In the genomic region with DNA sequence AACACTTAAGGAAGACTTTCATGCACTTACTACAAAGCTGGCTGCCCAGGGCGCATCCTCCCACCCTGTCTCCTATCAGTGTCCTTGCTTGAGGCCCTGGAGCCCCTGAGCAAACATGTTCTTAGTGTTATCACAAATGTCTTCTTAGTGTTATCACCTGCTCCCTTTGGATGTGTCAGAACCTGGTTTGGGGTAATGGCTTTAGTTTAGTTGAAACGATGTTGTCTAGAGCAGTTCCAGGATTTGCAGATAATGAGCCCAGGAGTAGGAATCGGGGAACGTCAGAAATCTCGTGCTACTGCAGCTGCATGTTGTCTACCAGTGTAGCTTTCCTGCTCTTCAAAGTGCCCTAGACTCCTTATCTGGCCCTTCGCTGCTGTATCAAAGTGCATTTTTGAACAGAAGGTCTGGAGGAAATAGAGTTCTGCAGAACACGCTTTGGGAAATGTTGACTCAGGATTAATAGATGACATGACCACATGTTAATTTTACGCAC, we compare ENCODE assay signal across 1 cellular context.
TF ChIP-seq lines count a peak whose summit lies in the region.

No MANE protein-coding gene starts in this region.

TF ChIP-seq in HepG2, 621 proteins besides CTCF, POLR2A, EP300 and RAD21 (continued from another document and continues in another):
- peak; percentile 19; the same call in 1 of the 2 replicates for TF ChIP-seq ZNF281 (CRISPR knock-in tag; IDR thresholded peaks at IDR 0.05; ENCODE audit: borderline replicate concordance)
- TF ChIP-seq CHD2 (IDR thresholded peaks at IDR 0.05; ENCODE audit: low read depth, low read length), result no peak
- TF ChIP-seq, protein P1, sequence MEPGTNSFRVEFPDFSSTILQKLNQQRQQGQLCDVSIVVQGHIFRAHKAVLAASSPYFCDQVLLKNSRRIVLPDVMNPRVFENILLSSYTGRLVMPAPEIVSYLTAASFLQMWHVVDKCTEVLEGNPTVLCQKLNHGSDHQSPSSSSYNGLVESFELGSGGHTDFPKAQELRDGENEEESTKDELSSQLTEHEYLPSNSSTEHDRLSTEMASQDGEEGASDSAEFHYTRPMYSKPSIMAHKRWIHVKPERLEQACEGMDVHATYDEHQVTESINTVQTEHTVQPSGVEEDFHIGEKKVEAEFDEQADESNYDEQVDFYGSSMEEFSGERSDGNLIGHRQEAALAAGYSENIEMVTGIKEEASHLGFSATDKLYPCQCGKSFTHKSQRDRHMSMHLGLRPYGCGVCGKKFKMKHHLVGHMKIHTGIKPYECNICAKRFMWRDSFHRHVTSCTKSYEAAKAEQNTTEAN (CRISPR knock-in tag; conservative IDR thresholded peaks at IDR 0.05), result peak; percentile 62; the same call in 1 of the 2 replicates
- TF ChIP-seq TOPORS (CRISPR knock-in tag; IDR thresholded peaks at IDR 0.05), result 0 out of 2 replicates have a peak, but pooled peaks have one; percentile 71
- no peak for TF ChIP-seq SP1 (IDR thresholded peaks at IDR 0.05)
- TF ChIP-seq SP1 (CRISPR knock-in tag; IDR thresholded peaks at IDR 0.05), result 0 out of 2 replicates have a peak, but pooled peaks have one; percentile 15
- TF ChIP-seq ZNF772 (CRISPR knock-in tag; IDR thresholded peaks at IDR 0.05), result peak; percentile 38; the same call in 1 of the 2 replicates
- TF ChIP-seq ATF7-NPFF (CRISPR knock-in tag; IDR thresholded peaks at IDR 0.05; ENCODE audit: low read depth), result peak; percentile 52; the same call in 1 of the 2 replicates
- TF ChIP-seq SOX6 (IDR thresholded peaks at IDR 0.05), result no peak
- TF ChIP-seq SOX6 (CRISPR knock-in tag; IDR thresholded peaks at IDR 0.05), result peak; percentile 89
- TF ChIP-seq RARA (CRISPR knock-in tag; IDR thresholded peaks at IDR 0.05), result 0 out of 2 replicates have a peak, but pooled peaks have one; percentile 23
- no peak; the same call in 1 of the 2 replicates for TF ChIP-seq MXD4 (CRISPR knock-in tag; IDR thresholded peaks at IDR 0.05)
- no peak for TF ChIP-seq ARID3A (IDR thresholded peaks at IDR 0.05; ENCODE audit: low read depth, low read length)
- TF ChIP-seq, protein P2, sequence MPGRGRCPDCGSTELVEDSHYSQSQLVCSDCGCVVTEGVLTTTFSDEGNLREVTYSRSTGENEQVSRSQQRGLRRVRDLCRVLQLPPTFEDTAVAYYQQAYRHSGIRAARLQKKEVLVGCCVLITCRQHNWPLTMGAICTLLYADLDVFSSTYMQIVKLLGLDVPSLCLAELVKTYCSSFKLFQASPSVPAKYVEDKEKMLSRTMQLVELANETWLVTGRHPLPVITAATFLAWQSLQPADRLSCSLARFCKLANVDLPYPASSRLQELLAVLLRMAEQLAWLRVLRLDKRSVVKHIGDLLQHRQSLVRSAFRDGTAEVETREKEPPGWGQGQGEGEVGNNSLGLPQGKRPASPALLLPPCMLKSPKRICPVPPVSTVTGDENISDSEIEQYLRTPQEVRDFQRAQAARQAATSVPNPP (CRISPR knock-in tag; IDR thresholded peaks at IDR 0.05), result 0 out of 2 replicates have a peak, but pooled peaks have one; percentile 38
- no peak for TF ChIP-seq THAP9 (CRISPR knock-in tag; IDR thresholded peaks at IDR 0.05; ENCODE audit: borderline replicate concordance)
- peak; percentile 68; the same call in 1 of the 2 replicates for TF ChIP-seq SOX5 (CRISPR knock-in tag; IDR thresholded peaks at IDR 0.05; ENCODE audit: borderline replicate concordance)
- TF ChIP-seq, protein P3, sequence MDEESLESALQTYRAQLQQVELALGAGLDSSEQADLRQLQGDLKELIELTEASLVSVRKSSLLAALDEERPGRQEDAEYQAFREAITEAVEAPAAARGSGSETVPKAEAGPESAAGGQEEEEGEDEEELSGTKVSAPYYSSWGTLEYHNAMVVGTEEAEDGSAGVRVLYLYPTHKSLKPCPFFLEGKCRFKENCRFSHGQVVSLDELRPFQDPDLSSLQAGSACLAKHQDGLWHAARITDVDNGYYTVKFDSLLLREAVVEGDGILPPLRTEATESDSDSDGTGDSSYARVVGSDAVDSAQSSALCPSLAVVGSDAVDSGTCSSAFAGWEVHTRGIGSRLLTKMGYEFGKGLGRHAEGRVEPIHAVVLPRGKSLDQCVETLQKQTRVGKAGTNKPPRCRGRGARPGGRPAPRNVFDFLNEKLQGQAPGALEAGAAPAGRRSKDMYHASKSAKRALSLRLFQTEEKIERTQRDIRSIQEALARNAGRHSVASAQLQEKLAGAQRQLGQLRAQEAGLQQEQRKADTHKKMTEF (CRISPR knock-in tag; IDR thresholded peaks at IDR 0.05), result peak; percentile 34; the same call in 1 of the 2 replicates
- peak; percentile 33; the same call in 1 of the 2 replicates for TF ChIP-seq ZBTB25 (CRISPR knock-in tag; IDR thresholded peaks at IDR 0.05)
- peak; percentile 35 to 42 for TF ChIP-seq MAFK (conservative IDR thresholded peaks at IDR 0.05 in 1 of 2, IDR thresholded peaks at IDR 0.05 in 1 of 2; ENCODE audit: low read length in 2 of 2)
- no peak for TF ChIP-seq ZNF251 (CRISPR knock-in tag; IDR thresholded peaks at IDR 0.05)
- TF ChIP-seq, protein P4, sequence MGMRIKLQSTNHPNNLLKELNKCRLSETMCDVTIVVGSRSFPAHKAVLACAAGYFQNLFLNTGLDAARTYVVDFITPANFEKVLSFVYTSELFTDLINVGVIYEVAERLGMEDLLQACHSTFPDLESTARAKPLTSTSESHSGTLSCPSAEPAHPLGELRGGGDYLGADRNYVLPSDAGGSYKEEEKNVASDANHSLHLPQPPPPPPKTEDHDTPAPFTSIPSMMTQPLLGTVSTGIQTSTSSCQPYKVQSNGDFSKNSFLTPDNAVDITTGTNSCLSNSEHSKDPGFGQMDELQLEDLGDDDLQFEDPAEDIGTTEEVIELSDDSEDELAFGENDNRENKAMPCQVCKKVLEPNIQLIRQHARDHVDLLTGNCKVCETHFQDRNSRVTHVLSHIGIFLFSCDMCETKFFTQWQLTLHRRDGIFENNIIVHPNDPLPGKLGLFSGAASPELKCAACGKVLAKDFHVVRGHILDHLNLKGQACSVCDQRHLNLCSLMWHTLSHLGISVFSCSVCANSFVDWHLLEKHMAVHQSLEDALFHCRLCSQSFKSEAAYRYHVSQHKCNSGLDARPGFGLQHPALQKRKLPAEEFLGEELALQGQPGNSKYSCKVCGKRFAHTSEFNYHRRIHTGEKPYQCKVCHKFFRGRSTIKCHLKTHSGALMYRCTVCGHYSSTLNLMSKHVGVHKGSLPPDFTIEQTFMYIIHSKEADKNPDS (CRISPR knock-in tag; IDR thresholded peaks at IDR 0.05), result no peak
- no peak for TF ChIP-seq RELA (CRISPR knock-in tag; IDR thresholded peaks at IDR 0.05)
- TF ChIP-seq ZNF605 (CRISPR knock-in tag; IDR thresholded peaks at IDR 0.05), result peak; percentile 1; the same call in 1 of the 2 replicates
- TF ChIP-seq, protein P5, sequence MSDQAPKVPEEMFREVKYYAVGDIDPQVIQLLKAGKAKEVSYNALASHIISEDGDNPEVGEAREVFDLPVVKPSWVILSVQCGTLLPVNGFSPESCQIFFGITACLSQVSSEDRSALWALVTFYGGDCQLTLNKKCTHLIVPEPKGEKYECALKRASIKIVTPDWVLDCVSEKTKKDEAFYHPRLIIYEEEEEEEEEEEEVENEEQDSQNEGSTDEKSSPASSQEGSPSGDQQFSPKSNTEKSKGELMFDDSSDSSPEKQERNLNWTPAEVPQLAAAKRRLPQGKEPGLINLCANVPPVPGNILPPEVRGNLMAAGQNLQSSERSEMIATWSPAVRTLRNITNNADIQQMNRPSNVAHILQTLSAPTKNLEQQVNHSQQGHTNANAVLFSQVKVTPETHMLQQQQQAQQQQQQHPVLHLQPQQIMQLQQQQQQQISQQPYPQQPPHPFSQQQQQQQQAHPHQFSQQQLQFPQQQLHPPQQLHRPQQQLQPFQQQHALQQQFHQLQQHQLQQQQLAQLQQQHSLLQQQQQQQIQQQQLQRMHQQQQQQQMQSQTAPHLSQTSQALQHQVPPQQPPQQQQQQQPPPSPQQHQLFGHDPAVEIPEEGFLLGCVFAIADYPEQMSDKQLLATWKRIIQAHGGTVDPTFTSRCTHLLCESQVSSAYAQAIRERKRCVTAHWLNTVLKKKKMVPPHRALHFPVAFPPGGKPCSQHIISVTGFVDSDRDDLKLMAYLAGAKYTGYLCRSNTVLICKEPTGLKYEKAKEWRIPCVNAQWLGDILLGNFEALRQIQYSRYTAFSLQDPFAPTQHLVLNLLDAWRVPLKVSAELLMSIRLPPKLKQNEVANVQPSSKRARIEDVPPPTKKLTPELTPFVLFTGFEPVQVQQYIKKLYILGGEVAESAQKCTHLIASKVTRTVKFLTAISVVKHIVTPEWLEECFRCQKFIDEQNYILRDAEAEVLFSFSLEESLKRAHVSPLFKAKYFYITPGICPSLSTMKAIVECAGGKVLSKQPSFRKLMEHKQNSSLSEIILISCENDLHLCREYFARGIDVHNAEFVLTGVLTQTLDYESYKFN (CRISPR knock-in tag; conservative IDR thresholded peaks at IDR 0.05), result peak; percentile 61
- no peak for TF ChIP-seq ZNF569 (CRISPR knock-in tag; IDR thresholded peaks at IDR 0.05; ENCODE audit: borderline replicate concordance)
- no peak for TF ChIP-seq THAP7 (CRISPR knock-in tag; IDR thresholded peaks at IDR 0.05)
- TF ChIP-seq, protein P6, sequence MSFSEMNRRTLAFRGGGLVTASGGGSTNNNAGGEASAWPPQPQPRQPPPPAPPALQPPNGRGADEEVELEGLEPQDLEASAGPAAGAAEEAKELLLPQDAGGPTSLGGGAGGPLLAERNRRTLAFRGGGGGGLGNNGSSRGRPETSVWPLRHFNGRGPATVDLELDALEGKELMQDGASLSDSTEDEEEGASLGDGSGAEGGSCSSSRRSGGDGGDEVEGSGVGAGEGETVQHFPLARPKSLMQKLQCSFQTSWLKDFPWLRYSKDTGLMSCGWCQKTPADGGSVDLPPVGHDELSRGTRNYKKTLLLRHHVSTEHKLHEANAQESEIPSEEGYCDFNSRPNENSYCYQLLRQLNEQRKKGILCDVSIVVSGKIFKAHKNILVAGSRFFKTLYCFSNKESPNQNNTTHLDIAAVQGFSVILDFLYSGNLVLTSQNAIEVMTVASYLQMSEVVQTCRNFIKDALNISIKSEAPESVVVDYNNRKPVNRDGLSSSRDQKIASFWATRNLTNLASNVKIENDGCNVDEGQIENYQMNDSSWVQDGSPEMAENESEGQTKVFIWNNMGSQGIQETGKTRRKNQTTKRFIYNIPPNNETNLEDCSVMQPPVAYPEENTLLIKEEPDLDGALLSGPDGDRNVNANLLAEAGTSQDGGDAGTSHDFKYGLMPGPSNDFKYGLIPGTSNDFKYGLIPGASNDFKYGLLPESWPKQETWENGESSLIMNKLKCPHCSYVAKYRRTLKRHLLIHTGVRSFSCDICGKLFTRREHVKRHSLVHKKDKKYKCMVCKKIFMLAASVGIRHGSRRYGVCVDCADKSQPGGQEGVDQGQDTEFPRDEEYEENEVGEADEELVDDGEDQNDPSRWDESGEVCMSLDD (CRISPR knock-in tag; IDR thresholded peaks at IDR 0.05; ENCODE audit: borderline replicate concordance), result peak; percentile 67
